1 cellular context compared by ENCODE assay signal in the genomic region with DNA sequence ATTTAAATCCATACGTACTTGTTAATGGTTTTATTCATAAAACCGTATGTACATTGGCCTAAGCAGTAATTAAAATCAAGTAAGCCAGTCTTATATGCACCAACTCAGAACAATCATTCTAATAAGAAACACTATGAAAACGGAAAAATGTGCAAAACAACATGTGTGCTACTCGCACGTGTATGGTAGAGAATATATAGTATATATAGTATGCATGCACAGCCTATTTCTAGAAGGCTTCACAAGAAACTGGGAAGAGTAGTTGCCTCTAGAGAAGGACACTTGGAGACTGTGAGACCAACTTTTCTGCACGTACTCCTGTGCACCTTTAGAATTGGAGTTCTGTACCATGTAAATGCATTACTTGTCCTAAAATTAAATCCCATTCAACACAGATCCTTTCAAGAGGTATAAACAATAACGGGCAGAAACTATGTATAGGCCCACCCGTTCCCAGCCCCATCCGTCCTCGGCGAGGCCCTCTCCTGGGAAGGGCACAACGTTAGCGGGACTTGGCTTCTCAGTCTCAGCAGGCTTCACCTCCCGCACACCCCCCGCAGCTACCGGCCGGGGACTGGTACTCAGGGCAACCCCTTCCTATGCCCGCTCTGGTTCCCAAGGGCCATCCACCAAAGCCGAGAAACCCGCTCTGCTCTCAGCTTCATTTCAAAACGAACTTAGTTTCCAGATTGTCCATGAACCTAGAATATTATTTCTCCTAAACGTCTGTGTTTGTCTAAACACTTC.
TF ChIP-seq lines count a peak whose summit lies in the region.

No MANE protein-coding gene starts in this region.

TF ChIP-seq in K562, 482 proteins besides CTCF, POLR2A, EP300 and RAD21 (continued from another document):
- TF ChIP-seq WHSC1 (IDR thresholded peaks at IDR 0.05; ENCODE audit: low read length), result no peak
